8 cellular contexts compared by ENCODE assay signal in the genomic region with DNA sequence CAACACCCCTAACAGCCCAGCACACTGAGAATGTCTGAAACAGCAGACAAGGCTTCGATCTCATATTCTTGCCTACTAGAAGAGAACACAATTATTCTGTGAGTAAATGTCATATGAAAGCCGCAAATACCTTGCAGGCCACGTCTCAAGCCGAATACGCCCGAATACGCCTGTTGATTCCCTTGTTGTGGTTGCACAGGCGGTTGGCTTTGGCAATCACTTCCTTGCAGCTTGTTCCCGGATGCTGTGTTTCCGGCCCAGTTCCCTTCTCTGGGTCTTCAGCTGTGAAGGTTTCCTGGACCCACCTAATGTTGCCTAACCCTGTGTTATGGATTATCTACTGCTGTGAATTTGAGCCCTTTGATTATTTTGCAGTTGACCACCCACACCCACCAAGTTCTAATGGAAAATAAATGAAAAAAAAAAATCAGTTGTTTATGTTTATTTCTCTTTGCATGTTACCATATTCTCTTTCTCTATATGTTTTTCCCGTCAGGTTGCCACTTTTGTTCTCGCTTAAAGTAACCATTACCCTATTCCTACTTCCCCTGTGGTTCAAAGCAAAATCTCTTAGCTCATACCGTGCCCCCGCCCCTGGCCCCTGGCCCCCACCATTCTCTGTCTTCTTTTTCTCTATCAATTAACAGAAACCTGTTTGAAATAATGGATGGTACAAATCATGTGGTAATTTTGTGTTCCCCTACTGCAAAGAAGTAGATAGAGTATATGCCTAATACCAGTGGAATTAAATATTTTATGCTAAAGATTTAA.
DNase-seq lines count a peak whose midpoint lies in the region; ATAC-seq and TF ChIP-seq lines count a peak whose summit lies in the region.

No MANE protein-coding gene starts in this region.

- H3K9me2 ChIP-seq in OCI-LY7 (ENCODE audit: insufficient read depth, low read length): no peaks in the 10 kb centered on the region

- no peak overlapping the region for H3K4me2 ChIP-seq in OCI-LY7 (ENCODE audit: low read length)

- H4K20me1 ChIP-seq in OCI-LY7 (ENCODE audit: insufficient read depth, low read length): no peaks in the 10 kb centered on the region

- H3K36me3 Mint-ChIP-seq in activated naive CD4-positive, alpha-beta T cell treated with anti-CD3 and anti-CD28 coated beads for 36 hours (ENCODE audit: low read depth): no peaks in the 10 kb centered on the region
- H3K36me3 Mint-ChIP-seq in naive thymus-derived CD8-positive, alpha-beta T cell: no peaks in the 10 kb centered on the region

- BruUV-seq in OCI-LY7 (replicated peaks; lab: Mats Ljungman, UMichigan): no TSS peak

- no peak overlapping the region for H2AFZ ChIP-seq in OCI-LY7 (ENCODE audit: low read length)

- H3K4me3 Mint-ChIP-seq in activated naive CD4-positive, alpha-beta T cell treated with anti-CD3 and anti-CD28 coated beads for 36 hours: peak overlapping the region; percentile 62
- peak overlapping the region; percentile 58 to 86 (median 79) for H3K4me3 Mint-ChIP-seq in naive thymus-derived CD8-positive, alpha-beta T cell

- H3K4me1 ChIP-seq in OCI-LY7 (ENCODE audit: insufficient read depth, low read length, poor library complexity, severe bottlenecking): no peaks in the 10 kb centered on the region

- TF ChIP-seq CTCF in OCI-LY7 (conservative IDR thresholded peaks at IDR 0.05; ENCODE audit: low read length): no peak

- no peaks in the 10 kb centered on the region for H3K36me3 ChIP-seq in OCI-LY7 (ENCODE audit: insufficient read depth, low read length)

- peak; percentile 72 to 88 for ATAC-seq in naive thymus-derived CD8-positive, alpha-beta T cell
- ATAC-seq in SK-N-SH treated with all-trans-retinoic acid at 6 μM for 48 hours: no peak

- POLR2A ChIA-PET in OCI-LY7 (lab: Charles Lee): no interaction called here
- POLR2A ChIA-PET in naive thymus-derived CD8-positive, alpha-beta T cell (lab: Charles Lee): no interaction called here

- H3K27me3 Mint-ChIP-seq in activated naive CD4-positive, alpha-beta T cell treated with anti-CD3 and anti-CD28 coated beads for 36 hours (ENCODE audit: low read depth): no peaks in the 10 kb centered on the region
- no peaks in the 10 kb centered on the region for H3K27me3 Mint-ChIP-seq in naive thymus-derived CD8-positive, alpha-beta T cell

- CTCF ChIA-PET in OCI-LY7 (lab: Charles Lee; ENCODE audit: unreplicated experiment): no interaction called here
- CTCF ChIA-PET in activated naive CD4-positive, alpha-beta T cell treated with anti-CD3 and anti-CD28 coated beads for 36 hours (lab: Charles Lee): interaction anchor here (0.6 kb wide), 1 partner anchor 1384 kb away, joined by 3 read pairs; no protein-coding TSS in a partner anchor

- no peaks in the 10 kb centered on the region for H3K9me3 Mint-ChIP-seq in activated naive CD4-positive, alpha-beta T cell treated with anti-CD3 and anti-CD28 coated beads for 36 hours
- H3K9me3 Mint-ChIP-seq in naive thymus-derived CD8-positive, alpha-beta T cell: no peaks in the 10 kb centered on the region

- H3K27ac Mint-ChIP-seq in activated naive CD4-positive, alpha-beta T cell treated with anti-CD3 and anti-CD28 coated beads for 36 hours: no peak overlapping the region
- H3K27ac Mint-ChIP-seq in naive thymus-derived CD8-positive, alpha-beta T cell: peak overlapping the region in 8 of 10 donors; percentile 6 to 84 (median 42)

- no peak overlapping the region for H3K4me3 ChIP-seq in OCI-LY7 (ENCODE audit: low read depth, low read length, poor library complexity, severe bottlenecking)

- peak; percentile 96 for DNase-seq in GF-D8 (lab: John Stamatoyannopoulos, UW)
- peak; percentile 22 for DNase-seq in OCI-LY7 (ENCODE audit: low spot score)
- DNase-seq in activated naive CD4-positive, alpha-beta T cell treated with anti-CD3 and anti-CD28 coated beads for 36 hours: peak; percentile 79
- peak; percentile 6 to 72 (median 47) for DNase-seq in naive thymus-derived CD8-positive, alpha-beta T cell
- DNase-seq in kidney glomerular epithelial cell (lab: John Stamatoyannopoulos, UW): no peak
- no peak for DNase-seq in HPDE6-E6E7 (ENCODE audit: extremely low spot score)
- no peak for DNase-seq in hepatic stellate cell (ENCODE audit: low spot score)

- no peaks in the 10 kb centered on the region for H3K9me3 ChIP-seq in OCI-LY7 (ENCODE audit: low read length)

- H3K4me1 Mint-ChIP-seq in activated naive CD4-positive, alpha-beta T cell treated with anti-CD3 and anti-CD28 coated beads for 36 hours (ENCODE audit: low read depth): peaks cover 22% of the 10 kb centered on the region
- peaks cover 14 to 21% (median 19%) of the 10 kb centered on the region in 4 donors for H3K4me1 Mint-ChIP-seq in naive thymus-derived CD8-positive, alpha-beta T cell

- intact Hi-C loops in OCI-LY7 (cut with micrococcal nuclease; ENCODE audit: unreplicated experiment): no loop called here
- intact Hi-C loops in activated naive CD4-positive, alpha-beta T cell treated with anti-CD3 and anti-CD28 coated beads for 36 hours (cut with micrococcal nuclease): loop anchor here (5.0 to 10.0 kb wide), 3 partner anchors 229 to 1039 kb away; partner anchors contain the start of genes RAB32 and SHPRH

- no peak overlapping the region for H3K27ac ChIP-seq in OCI-LY7 (ENCODE audit: low read depth, low read length, poor library complexity, severe bottlenecking)

- H3K79me2 ChIP-seq in OCI-LY7 (ENCODE audit: insufficient read depth, low read depth, low read length): no peaks in the 10 kb centered on the region

TF ChIP-seq in SK-N-SH treated with all-trans-retinoic acid at 6 μM for 48 hours, 23 proteins besides CTCF, POLR2A, EP300 and RAD21:
- no peak for TF ChIP-seq TCF4 (CRISPR knock-in tag; IDR thresholded peaks at IDR 0.05; ENCODE audit: borderline replicate concordance)
- TF ChIP-seq ARNTL (CRISPR knock-in tag; IDR thresholded peaks at IDR 0.05; ENCODE audit: borderline replicate concordance, low read depth): no peak
- TF ChIP-seq RARB (CRISPR knock-in tag; IDR thresholded peaks at IDR 0.05): no peak
- no peak for TF ChIP-seq ZNF70 (CRISPR knock-in tag; IDR thresholded peaks at IDR 0.05)
- TF ChIP-seq, protein P1, sequence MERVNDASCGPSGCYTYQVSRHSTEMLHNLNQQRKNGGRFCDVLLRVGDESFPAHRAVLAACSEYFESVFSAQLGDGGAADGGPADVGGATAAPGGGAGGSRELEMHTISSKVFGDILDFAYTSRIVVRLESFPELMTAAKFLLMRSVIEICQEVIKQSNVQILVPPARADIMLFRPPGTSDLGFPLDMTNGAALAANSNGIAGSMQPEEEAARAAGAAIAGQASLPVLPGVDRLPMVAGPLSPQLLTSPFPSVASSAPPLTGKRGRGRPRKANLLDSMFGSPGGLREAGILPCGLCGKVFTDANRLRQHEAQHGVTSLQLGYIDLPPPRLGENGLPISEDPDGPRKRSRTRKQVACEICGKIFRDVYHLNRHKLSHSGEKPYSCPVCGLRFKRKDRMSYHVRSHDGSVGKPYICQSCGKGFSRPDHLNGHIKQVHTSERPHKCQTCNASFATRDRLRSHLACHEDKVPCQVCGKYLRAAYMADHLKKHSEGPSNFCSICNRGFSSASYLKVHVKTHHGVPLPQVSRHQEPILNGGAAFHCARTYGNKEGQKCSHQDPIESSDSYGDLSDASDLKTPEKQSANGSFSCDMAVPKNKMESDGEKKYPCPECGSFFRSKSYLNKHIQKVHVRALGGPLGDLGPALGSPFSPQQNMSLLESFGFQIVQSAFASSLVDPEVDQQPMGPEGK (CRISPR knock-in tag; IDR thresholded peaks at IDR 0.05; ENCODE audit: borderline replicate concordance): no peak
- TF ChIP-seq BACH2 (CRISPR knock-in tag; IDR thresholded peaks at IDR 0.05; ENCODE audit: borderline replicate concordance): no peak
- TF ChIP-seq, protein P2, sequence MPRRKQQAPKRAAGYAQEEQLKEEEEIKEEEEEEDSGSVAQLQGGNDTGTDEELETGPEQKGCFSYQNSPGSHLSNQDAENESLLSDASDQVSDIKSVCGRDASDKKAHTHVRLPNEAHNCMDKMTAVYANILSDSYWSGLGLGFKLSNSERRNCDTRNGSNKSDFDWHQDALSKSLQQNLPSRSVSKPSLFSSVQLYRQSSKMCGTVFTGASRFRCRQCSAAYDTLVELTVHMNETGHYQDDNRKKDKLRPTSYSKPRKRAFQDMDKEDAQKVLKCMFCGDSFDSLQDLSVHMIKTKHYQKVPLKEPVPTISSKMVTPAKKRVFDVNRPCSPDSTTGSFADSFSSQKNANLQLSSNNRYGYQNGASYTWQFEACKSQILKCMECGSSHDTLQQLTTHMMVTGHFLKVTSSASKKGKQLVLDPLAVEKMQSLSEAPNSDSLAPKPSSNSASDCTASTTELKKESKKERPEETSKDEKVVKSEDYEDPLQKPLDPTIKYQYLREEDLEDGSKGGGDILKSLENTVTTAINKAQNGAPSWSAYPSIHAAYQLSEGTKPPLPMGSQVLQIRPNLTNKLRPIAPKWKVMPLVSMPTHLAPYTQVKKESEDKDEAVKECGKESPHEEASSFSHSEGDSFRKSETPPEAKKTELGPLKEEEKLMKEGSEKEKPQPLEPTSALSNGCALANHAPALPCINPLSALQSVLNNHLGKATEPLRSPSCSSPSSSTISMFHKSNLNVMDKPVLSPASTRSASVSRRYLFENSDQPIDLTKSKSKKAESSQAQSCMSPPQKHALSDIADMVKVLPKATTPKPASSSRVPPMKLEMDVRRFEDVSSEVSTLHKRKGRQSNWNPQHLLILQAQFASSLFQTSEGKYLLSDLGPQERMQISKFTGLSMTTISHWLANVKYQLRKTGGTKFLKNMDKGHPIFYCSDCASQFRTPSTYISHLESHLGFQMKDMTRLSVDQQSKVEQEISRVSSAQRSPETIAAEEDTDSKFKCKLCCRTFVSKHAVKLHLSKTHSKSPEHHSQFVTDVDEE (CRISPR knock-in tag; IDR thresholded peaks at IDR 0.05): no peak
- TF ChIP-seq GLIS3 (CRISPR knock-in tag; IDR thresholded peaks at IDR 0.05): no peak
- no peak for TF ChIP-seq CSRNP3 (CRISPR knock-in tag; IDR thresholded peaks at IDR 0.05)
- TF ChIP-seq ZNF8 (CRISPR knock-in tag; IDR thresholded peaks at IDR 0.05): no peak
- no peak for TF ChIP-seq ZFP3 (CRISPR knock-in tag; IDR thresholded peaks at IDR 0.05)
- no peak for TF ChIP-seq ZNF565 (CRISPR knock-in tag; conservative IDR thresholded peaks at IDR 0.05; ENCODE audit: low read depth)
TF ChIP-seq in SK-N-SH treated with all-trans-retinoic acid at 6 μM for 48 hours: peak in this region for 0.

Comparison
In these comparisons a context has a peak if more than half of its experiments do, and no peak if none do; other contexts are left out.
1. DNase-seq: peak in GF-D8 (single experiment), OCI-LY7 (single experiment), activated naive CD4-positive, alpha-beta T cell treated with anti-CD3 and anti-CD28 coated beads for 36 hours (single experiment) and naive thymus-derived CD8-positive, alpha-beta T cell (10 of 10); none in kidney glomerular epithelial cell (single experiment), HPDE6-E6E7 (single experiment) and hepatic stellate cell (single experiment).